In the genomic region with DNA sequence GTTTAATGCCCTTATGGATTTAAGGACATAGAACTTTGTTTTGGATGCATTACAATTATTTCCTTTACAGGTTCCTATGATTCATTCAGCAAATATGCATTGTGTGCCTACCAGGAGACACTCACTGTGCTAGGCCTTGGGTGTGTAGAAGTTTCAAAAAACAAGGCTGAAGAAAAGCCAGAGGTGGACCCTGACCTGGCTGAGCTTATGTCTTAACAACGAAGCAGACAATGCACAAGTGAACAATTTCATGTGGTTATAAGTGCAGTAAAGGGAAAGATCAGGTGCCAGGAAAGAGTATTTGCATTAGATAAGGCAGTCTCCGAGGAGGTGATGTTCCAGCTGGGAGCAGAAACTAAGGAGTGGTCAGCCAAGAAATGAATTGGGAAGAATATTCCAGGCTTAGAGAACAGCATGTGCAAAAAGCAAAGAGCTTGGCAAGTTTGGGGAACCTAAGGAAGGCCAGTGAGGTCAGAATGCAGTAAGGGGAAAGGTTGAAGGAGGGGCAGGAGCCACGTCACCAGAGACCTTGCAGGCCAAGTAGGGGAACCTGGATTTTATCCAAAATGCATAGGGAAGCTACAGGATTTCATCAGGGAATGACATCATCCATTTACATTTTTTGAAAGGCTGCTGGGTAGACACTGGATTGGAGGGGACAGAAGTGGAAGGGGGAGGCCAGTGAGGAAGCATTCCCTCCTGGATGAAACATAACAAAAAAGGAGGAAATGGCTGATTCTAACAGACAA, we compare ENCODE assay signal across 10 cellular contexts.
DNase-seq lines count a peak whose midpoint lies in the region; ATAC-seq and TF ChIP-seq lines count a peak whose summit lies in the region.
"Had no signal": no experiment of that assay in that cellular context is flagged by ENCODE, and none has a peak within 500 bp of the region (broad histone marks: within the 10 kb centered on the region; RNA-seq: fewer than 3 reads in every experiment).

No MANE protein-coding gene starts in this region.

- H3K9me3 ChIP-seq in spleen, result no peaks in the 10 kb centered on the region
- H3K9me3 ChIP-seq: neutrophil had no signal

- peak overlapping the region; percentile 46 for H3K27ac ChIP-seq in brain microvascular endothelial cell
- H3K27ac ChIP-seq in spleen, result peak overlapping the region in 7 of 8 donors; percentile 1 to 66 (median 15)
- H3K27ac ChIP-seq: neutrophil had no signal

- CTCF ChIA-PET in GM10248 (lab: Yijun Ruan, JAX), result interaction anchor here (2.3 kb wide), 1 partner anchor 18 kb away, joined by 7 read pairs; no protein-coding TSS in a partner anchor

- ATAC-seq in GM21576 (IDR thresholded peaks at IDR 0.05; ENCODE audit: unreplicated experiment), result no peak

- WGBS in spleen, 5 donors, result 52 to 77% (median 57%) methylated on average over 3 of the region's 3 CpGs

- TF ChIP-seq CTCF in brain microvascular endothelial cell (IDR thresholded peaks at IDR 0.05; ENCODE audit: low read depth, low read length, missing control alignments) (no peak), spleen (IDR thresholded peaks at IDR 0.05 in 8 of 11, conservative IDR thresholded peaks at IDR 0.05 in 3 of 11) (no peak), GM10248 (IDR thresholded peaks at IDR 0.05; ENCODE audit: control extremely low read depth, extremely low read depth, low read depth, missing control alignments) (no peak)

- TF ChIP-seq RAD21 in Ishikawa (IDR thresholded peaks at IDR 0.05; ENCODE audit: low read depth), result no peak

- POLR2A ChIA-PET in GM10248 (lab: Yijun Ruan, JAX), result no interaction called here

- no peaks in the 10 kb centered on the region for H3K4me1 ChIP-seq in spleen

- no peaks in the 10 kb centered on the region for H3K36me3 ChIP-seq in brain microvascular endothelial cell (replicated peaks)
- H3K36me3 ChIP-seq in spleen, result no peaks in the 10 kb centered on the region
- H3K36me3 ChIP-seq: neutrophil had no signal

- TF ChIP-seq POLR2A in spleen (IDR thresholded peaks at IDR 0.05), result no peak

- no peak for TF ChIP-seq EP300 in Ishikawa (IDR thresholded peaks at IDR 0.05; ENCODE audit: borderline replicate concordance)

- no peak overlapping the region for H3K4me3 ChIP-seq in brain microvascular endothelial cell (ENCODE audit: low read depth, low read length)
- H3K4me3 ChIP-seq in spleen, result no peak overlapping the region

- peak; percentile 34 for DNase-seq in brain microvascular endothelial cell
- peak; percentile 35 for DNase-seq in iPS DF 19.7 (ENCODE audit: low read depth, low spot score)
- DNase-seq in spleen, result no peak
- no peak for DNase-seq in activated CD8-positive, alpha-beta memory T cell treated with anti-CD3 and anti-CD28 coated beads, Interleukin-2, amount 50 U/mL, for 48 hours
- no peak for DNase-seq in GM10248 (ENCODE audit: extremely low spot score)
- DNase-seq in retina, result no peak
- DNase-seq: NCI-H1436 treated with DMSO at 0.1 percent for 48 hours had no signal

- intact Hi-C loops in spleen (cut with DNase I; ENCODE audit: low total_unique reads), result no loop called here

- no peaks in the 10 kb centered on the region for H3K27me3 ChIP-seq in brain microvascular endothelial cell (replicated peaks)
- H3K27me3 ChIP-seq in spleen (replicated peaks in 1 of 7), result no peaks in the 10 kb centered on the region

- in situ Hi-C loops in brain microvascular endothelial cell (cut with HindIII; ENCODE audit: low pct_ligation_motif_present, low sequenced_read_pairs), result no loop called here

TF ChIP-seq in Ishikawa, 13 proteins besides CTCF, POLR2A, EP300 and RAD21:
- TF ChIP-seq TAF1 (IDR thresholded peaks at IDR 0.05; ENCODE audit: low read depth), result no peak
- no peak for TF ChIP-seq YY1 (IDR thresholded peaks at IDR 0.05; ENCODE audit: low read depth)
- TF ChIP-seq USF1 (IDR thresholded peaks at IDR 0.05), result no peak
- TF ChIP-seq CREB1 (IDR thresholded peaks at IDR 0.05; ENCODE audit: low read depth), result no peak; the same call in 1 of the 2 replicates
- no peak; the same call in 1 of the 2 replicates for TF ChIP-seq FOXM1 (IDR thresholded peaks at IDR 0.05; ENCODE audit: borderline replicate concordance, low read depth)
- TF ChIP-seq TEAD4 (IDR thresholded peaks at IDR 0.05), result peak; percentile 81
- peak; percentile 29; the same call in 1 of the 2 replicates for TF ChIP-seq MAX (IDR thresholded peaks at IDR 0.05)
- no peak for TF ChIP-seq REST (IDR thresholded peaks at IDR 0.05; ENCODE audit: low read depth)
- TF ChIP-seq ZBTB7A (IDR thresholded peaks at IDR 0.05; ENCODE audit: low read depth), result no peak
- no peak; the same call in 1 of the 2 replicates for TF ChIP-seq TCF12 (IDR thresholded peaks at IDR 0.05; ENCODE audit: low read depth)
- TF ChIP-seq EGR1 (IDR thresholded peaks at IDR 0.05), result no peak
- no peak for TF ChIP-seq CEBPB (IDR thresholded peaks at IDR 0.05)
- peak; percentile 61 for TF ChIP-seq NFIC (IDR thresholded peaks at IDR 0.05)

Comparison
In these comparisons a context has a peak if more than half of its experiments do, and no peak if none do; other contexts are left out.
1. DNase-seq: peak in brain microvascular endothelial cell (single experiment) and iPS DF 19.7 (single experiment); none in spleen (single experiment), activated CD8-positive, alpha-beta memory T cell treated with anti-CD3 and anti-CD28 coated beads, Interleukin-2, amount 50 U/mL, for 48 hours (single experiment), GM10248 (single experiment) and retina (single experiment).